ENCODE assay signal across 1 cellular context in the genomic region with DNA sequence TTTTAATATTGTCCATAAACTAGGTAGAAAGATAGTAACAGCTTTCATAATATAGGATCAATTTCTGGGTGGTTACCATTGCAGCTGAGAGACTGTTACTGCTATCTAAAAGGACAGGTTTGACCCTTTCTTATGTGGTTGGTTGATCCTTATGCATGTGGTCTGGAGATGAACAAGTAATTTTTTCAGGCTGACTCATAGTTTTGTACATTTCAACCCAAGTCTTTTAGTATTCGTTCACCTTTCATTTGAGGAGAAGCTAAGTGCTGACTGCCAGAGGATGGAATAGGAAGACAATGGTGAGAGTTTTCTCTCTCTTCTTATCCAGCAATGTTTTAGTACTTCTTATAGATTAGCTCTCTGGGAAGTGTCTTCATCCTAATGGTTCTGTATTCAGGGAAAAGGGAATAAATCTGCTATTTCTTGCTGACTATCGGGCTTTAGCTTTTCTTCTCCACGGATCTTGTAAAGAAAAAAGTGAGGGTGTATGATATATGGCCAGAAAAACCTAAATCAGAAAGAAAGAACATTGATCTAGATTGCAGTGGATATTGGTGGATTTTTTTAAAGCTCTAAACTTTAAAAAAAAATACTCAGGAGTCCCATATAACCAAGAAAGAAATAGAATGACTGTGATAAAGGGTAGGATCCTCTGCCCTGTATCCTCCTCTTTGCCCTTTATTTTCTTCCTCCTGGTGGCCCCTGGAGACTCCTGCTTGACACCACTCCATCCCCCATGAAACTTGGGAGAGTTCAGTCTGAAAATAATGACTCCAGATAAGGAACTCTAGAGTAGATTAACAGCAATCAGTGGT.
TF ChIP-seq lines count a peak whose summit lies in the region.

No MANE protein-coding gene starts in this region.

TF ChIP-seq in K562, 482 proteins besides CTCF, POLR2A, EP300 and RAD21 (continued from another document and continues in another):
- TF ChIP-seq CLOCK (CRISPR knock-in tag; IDR thresholded peaks at IDR 0.05; ENCODE audit: borderline replicate concordance): no peak; the same call in 1 of the 2 replicates
- no peak for TF ChIP-seq MTF1 (CRISPR knock-in tag; IDR thresholded peaks at IDR 0.05; ENCODE audit: borderline replicate concordance)
- TF ChIP-seq ZEB2 (IDR thresholded peaks at IDR 0.05): peak; percentile 92
- TF ChIP-seq SMC3 (conservative IDR thresholded peaks at IDR 0.05; ENCODE audit: insufficient read depth, low read depth, low read length): no peak
- TF ChIP-seq MTA1 (IDR thresholded peaks at IDR 0.05; ENCODE audit: borderline replicate concordance): no peak; the same call in 1 of the 2 replicates
- TF ChIP-seq, protein P1, sequence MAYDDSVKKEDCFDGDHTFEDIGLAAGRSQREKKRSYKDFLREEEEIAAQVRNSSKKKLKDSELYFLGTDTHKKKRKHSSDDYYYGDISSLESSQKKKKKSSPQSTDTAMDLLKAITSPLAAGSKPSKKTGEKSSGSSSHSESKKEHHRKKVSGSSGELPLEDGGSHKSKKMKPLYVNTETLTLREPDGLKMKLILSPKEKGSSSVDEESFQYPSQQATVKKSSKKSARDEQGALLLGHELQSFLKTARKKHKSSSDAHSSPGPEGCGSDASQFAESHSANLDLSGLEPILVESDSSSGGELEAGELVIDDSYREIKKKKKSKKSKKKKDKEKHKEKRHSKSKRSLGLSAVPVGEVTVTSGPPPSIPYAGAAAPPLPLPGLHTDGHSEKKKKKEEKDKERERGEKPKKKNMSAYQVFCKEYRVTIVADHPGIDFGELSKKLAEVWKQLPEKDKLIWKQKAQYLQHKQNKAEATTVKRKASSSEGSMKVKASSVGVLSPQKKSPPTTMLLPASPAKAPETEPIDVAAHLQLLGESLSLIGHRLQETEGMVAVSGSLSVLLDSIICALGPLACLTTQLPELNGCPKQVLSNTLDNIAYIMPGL (CRISPR knock-in tag; IDR thresholded peaks at IDR 0.05): no peak
- TF ChIP-seq HOMEZ (CRISPR knock-in tag; IDR thresholded peaks at IDR 0.05): no peak
- TF ChIP-seq, protein P2, sequence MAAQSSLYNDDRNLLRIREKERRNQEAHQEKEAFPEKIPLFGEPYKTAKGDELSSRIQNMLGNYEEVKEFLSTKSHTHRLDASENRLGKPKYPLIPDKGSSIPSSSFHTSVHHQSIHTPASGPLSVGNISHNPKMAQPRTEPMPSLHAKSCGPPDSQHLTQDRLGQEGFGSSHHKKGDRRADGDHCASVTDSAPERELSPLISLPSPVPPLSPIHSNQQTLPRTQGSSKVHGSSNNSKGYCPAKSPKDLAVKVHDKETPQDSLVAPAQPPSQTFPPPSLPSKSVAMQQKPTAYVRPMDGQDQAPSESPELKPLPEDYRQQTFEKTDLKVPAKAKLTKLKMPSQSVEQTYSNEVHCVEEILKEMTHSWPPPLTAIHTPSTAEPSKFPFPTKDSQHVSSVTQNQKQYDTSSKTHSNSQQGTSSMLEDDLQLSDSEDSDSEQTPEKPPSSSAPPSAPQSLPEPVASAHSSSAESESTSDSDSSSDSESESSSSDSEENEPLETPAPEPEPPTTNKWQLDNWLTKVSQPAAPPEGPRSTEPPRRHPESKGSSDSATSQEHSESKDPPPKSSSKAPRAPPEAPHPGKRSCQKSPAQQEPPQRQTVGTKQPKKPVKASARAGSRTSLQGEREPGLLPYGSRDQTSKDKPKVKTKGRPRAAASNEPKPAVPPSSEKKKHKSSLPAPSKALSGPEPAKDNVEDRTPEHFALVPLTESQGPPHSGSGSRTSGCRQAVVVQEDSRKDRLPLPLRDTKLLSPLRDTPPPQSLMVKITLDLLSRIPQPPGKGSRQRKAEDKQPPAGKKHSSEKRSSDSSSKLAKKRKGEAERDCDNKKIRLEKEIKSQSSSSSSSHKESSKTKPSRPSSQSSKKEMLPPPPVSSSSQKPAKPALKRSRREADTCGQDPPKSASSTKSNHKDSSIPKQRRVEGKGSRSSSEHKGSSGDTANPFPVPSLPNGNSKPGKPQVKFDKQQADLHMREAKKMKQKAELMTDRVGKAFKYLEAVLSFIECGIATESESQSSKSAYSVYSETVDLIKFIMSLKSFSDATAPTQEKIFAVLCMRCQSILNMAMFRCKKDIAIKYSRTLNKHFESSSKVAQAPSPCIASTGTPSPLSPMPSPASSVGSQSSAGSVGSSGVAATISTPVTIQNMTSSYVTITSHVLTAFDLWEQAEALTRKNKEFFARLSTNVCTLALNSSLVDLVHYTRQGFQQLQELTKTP (IDR thresholded peaks at IDR 0.05; ENCODE audit: low read depth in 1 of 2, partially characterized antibody in 2 of 2): peak; percentile 88 to 97
- no peak for TF ChIP-seq NR4A1 (CRISPR knock-in tag; IDR thresholded peaks at IDR 0.05)
- no peak for TF ChIP-seq NR4A1 (tag; IDR thresholded peaks at IDR 0.05)
- no peak for TF ChIP-seq STAT6 (CRISPR knock-in tag; IDR thresholded peaks at IDR 0.05)
- no peak for TF ChIP-seq ZNF655 (CRISPR knock-in tag; IDR thresholded peaks at IDR 0.05)
- peak; percentile 58; the same call in 1 of the 2 replicates for TF ChIP-seq ZNF3 (CRISPR knock-in tag; IDR thresholded peaks at IDR 0.05)
- TF ChIP-seq SETDB1 (IDR thresholded peaks at IDR 0.05; ENCODE audit: low read length): no peak
- peak; percentile 84 for TF ChIP-seq ZNF24 (IDR thresholded peaks at IDR 0.05)
- peak; percentile 92 for TF ChIP-seq ZNF175 (CRISPR knock-in tag; IDR thresholded peaks at IDR 0.05; ENCODE audit: low read depth)
- no peak; the same call in 1 of the 2 replicates for TF ChIP-seq ADNP (tag; IDR thresholded peaks at IDR 0.05)
- TF ChIP-seq ZNF778 (CRISPR knock-in tag; IDR thresholded peaks at IDR 0.05): no peak
- TF ChIP-seq NBN (IDR thresholded peaks at IDR 0.05; ENCODE audit: low read depth): peak; percentile 93
- TF ChIP-seq POLR2H (tag; IDR thresholded peaks at IDR 0.05; ENCODE audit: low read depth): peak; percentile 94
- peak; percentile 85; the same call in 1 of the 2 replicates for TF ChIP-seq STAT5A (IDR thresholded peaks at IDR 0.05; ENCODE audit: borderline replicate concordance, low read length)
- TF ChIP-seq ZNF274 (IDR thresholded peaks at IDR 0.05; ENCODE audit: borderline replicate concordance, low read depth, low read length): no peak
- peak; percentile 97 for TF ChIP-seq CBFA2T3 (IDR thresholded peaks at IDR 0.05)
- no peak for TF ChIP-seq ZKSCAN3 (CRISPR knock-in tag; IDR thresholded peaks at IDR 0.05)
- TF ChIP-seq GABPB2 (CRISPR knock-in tag; conservative IDR thresholded peaks at IDR 0.05): no peak; the same call in 1 of the 2 replicates
- no peak for TF ChIP-seq ZNF282 (CRISPR knock-in tag; IDR thresholded peaks at IDR 0.05)
- TF ChIP-seq ZNF589 (CRISPR knock-in tag; IDR thresholded peaks at IDR 0.05; ENCODE audit: low read depth): peak; percentile 87
- TF ChIP-seq NCOA4 (IDR thresholded peaks at IDR 0.05; ENCODE audit: partially characterized antibody): peak; percentile 52
- no peak for TF ChIP-seq ZNF644 (tag; IDR thresholded peaks at IDR 0.05; ENCODE audit: low read depth)
- TF ChIP-seq KDM5B (IDR thresholded peaks at IDR 0.05; ENCODE audit: insufficient replicate concordance, low read depth, low read length): peak; percentile 86
- 0 out of 2 replicates have a peak, but pooled peaks have one; percentile 33 for TF ChIP-seq ZNF41 (CRISPR knock-in tag; conservative IDR thresholded peaks at IDR 0.05)
